8 cellular contexts compared by ENCODE assay signal in genomic region chr5:173615884-173616576, GRCh38. TPM values are rescaled to one million over a fixed set of nuclear protein-coding genes. Genes with fewer than 3 reads are reported as not detected.
DNase-seq lines count a peak whose midpoint lies in the region; ATAC-seq, FAIRE-seq and TF ChIP-seq lines count a peak whose summit lies in the region.

No MANE protein-coding gene starts in this region.

- peak overlapping the region; percentile 92 for H3K4me3 Mint-ChIP-seq in WTC11

- CTCF ChIA-PET in WTC11 (lab: Charles Lee), result interaction anchor here (0.7 to 2.3 kb wide), 43 partner anchors 11 to 701 kb away, joined by 3 to 19 read pairs (median 4); partner anchors contain the start of genes CPEB4 and NSG2

- DNase-seq in NK-92 treated with Interleukin-12 subunit alpha and Interleukin-12 subunit beta, amount 100 ng/mL, for 24 hours (lab: John Stamatoyannopoulos, UW), result peak; percentile 51
- DNase-seq in NK-92 (lab: John Stamatoyannopoulos, UW; ENCODE audit: unreplicated experiment), result no peak
- peak; percentile 20 for DNase-seq in NCI-H2171 (lab: John Stamatoyannopoulos, UW)
- DNase-seq in WTC11 (ENCODE audit: low spot score), result peak; percentile 64
- DNase-seq in bronchial epithelial cell (ENCODE audit: low read depth), result peak; percentile 69
- peak; percentile 80 for DNase-seq in islet precursor cell
- peak; percentile 52 to 57 (median 56) for DNase-seq in stimulated activated CD4-positive, alpha-beta T cell treated with anti-CD3 and anti-CD28 coated beads, Interleukin-12 subunit alpha, Interleukin-12 subunit beta, amount 100 ng/mL, for 48 hours (ENCODE audit: low read depth in 2 of 3, low spot score in 1 of 3)

- no peak for TF ChIP-seq CTCF in WTC11 (IDR thresholded peaks at IDR 0.05)
- peak; percentile 79 for TF ChIP-seq CTCF in bronchial epithelial cell (IDR thresholded peaks at IDR 0.05; ENCODE audit: insufficient read depth, low read length, severe bottlenecking)

- ATAC-seq in HG03039 (IDR thresholded peaks at IDR 0.05; ENCODE audit: unreplicated experiment), result peak; percentile 36
- peak; percentile 29 for ATAC-seq in WTC11

- H3K4me3 ChIP-seq in bronchial epithelial cell (ENCODE audit: low read depth, low read length), result peak overlapping the region; percentile 77

- peak overlapping the region; percentile 86 for H3K27ac Mint-ChIP-seq in WTC11

- no peaks in the 10 kb centered on the region for H3K9me3 Mint-ChIP-seq in WTC11

- H3K4me1 Mint-ChIP-seq in WTC11, result peaks cover 45% of the 10 kb centered on the region

- peaks cover 32% of the 10 kb centered on the region for H3K36me3 Mint-ChIP-seq in WTC11

- H3K36me3 ChIP-seq in bronchial epithelial cell (ENCODE audit: control insufficient read depth, insufficient read depth, low read length), result peaks cover 2% of the 10 kb centered on the region

- no peak for FAIRE-seq in bronchial epithelial cell (lab: Jason Lieb, UNC)

- H3K27me3 Mint-ChIP-seq in WTC11 (ENCODE audit: low read depth), result no peaks in the 10 kb centered on the region

- POLR2A ChIA-PET in WTC11 (lab: Charles Lee), result interaction anchor here (0.7 to 1.3 kb wide), 7 partner anchors 11 to 374 kb away, joined by 3 to 8 read pairs (median 3); partner anchors contain the start of genes CPEB4 and STC2

- no peaks in the 10 kb centered on the region for H3K27me3 ChIP-seq in bronchial epithelial cell (ENCODE audit: control insufficient read depth, insufficient read depth, low read length)

TF ChIP-seq in WTC11, 78 proteins besides CTCF, POLR2A, EP300 and RAD21:
- TF ChIP-seq FOXP1 (CRISPR knock-in tag; IDR thresholded peaks at IDR 0.05; ENCODE audit: borderline replicate concordance) (peak; percentile 41; the same call in 1 of the 2 replicates), NFE2L1 (CRISPR knock-in tag; IDR thresholded peaks at IDR 0.05) (no peak), HMGXB4 (CRISPR knock-in tag; IDR thresholded peaks at IDR 0.05) (peak; percentile 72), USF2 (CRISPR knock-in tag; IDR thresholded peaks at IDR 0.05) (peak; percentile 42; the same call in 1 of the 2 replicates), ZSCAN18 (CRISPR knock-in tag; IDR thresholded peaks at IDR 0.05) (no peak), KAT7 (CRISPR knock-in tag; IDR thresholded peaks at IDR 0.05; ENCODE audit: borderline replicate concordance) (no peak), IRF1 (CRISPR knock-in tag; IDR thresholded peaks at IDR 0.05) (no peak), MAX (CRISPR knock-in tag; IDR thresholded peaks at IDR 0.05) (peak; percentile 15)

RNA-seq across cellular contexts. Expression of gene BOD1, which starts 0.4 kb away (rescaled TPM):
- total RNA-seq in WTC11 (2021), result 117 to 123 TPM (median 120 TPM) in 3 replicates
- 91.4 and 106 TPM in 2 replicates for total RNA-seq in bronchial epithelial cell
